In genomic region chr15:56731571-56731970, GRCh38 we compare ENCODE assay signal across 9 cellular contexts. TPM values are rescaled to one million over a fixed set of nuclear protein-coding genes. Genes with fewer than 3 reads are reported as not detected.
A peak's percentile ranks its signal among the peaks of the same experiment; 100 is the strongest.
DNase-seq lines count a peak whose midpoint lies in the region; ATAC-seq and TF ChIP-seq lines count a peak whose summit lies in the region.
"Had no signal": no experiment of that assay in that cellular context is flagged by ENCODE, and none has a peak within 500 bp of the region (broad histone marks: within the 10 kb centered on the region; RNA-seq: fewer than 3 reads in every experiment).

No MANE protein-coding gene starts in this region.

- H3K4me3 ChIP-seq in SK-N-MC (peak overlapping the region; percentile 95), esophagus squamous epithelium (peak overlapping the region in 3 of 4 donors; percentile 57 to 92 (median 74)), skeletal muscle cell (ENCODE audit: low read depth, low read length) (peak overlapping the region; percentile 60)

- H3K9me3 ChIP-seq in SK-N-MC (ENCODE audit: low read depth, low read length): no peaks in the 10 kb centered on the region
- H3K9me3 ChIP-seq in esophagus squamous epithelium: no peaks in the 10 kb centered on the region

- no peak for TF ChIP-seq POLR2A in esophagus squamous epithelium (IDR thresholded peaks at IDR 0.05)

- peaks cover 9 to 71% (median 21%) of the 10 kb centered on the region in 3 donors for H3K4me1 ChIP-seq in esophagus squamous epithelium

- peaks cover 2% of the 10 kb centered on the region for H3K9me3 Mint-ChIP-seq in Calu3 (ENCODE audit: low read depth, unreplicated experiment)

- no TSS peak for BruUV-seq in Calu3 (replicated peaks; lab: Mats Ljungman, UMichigan)

- H3K4me1 Mint-ChIP-seq in Calu3 (ENCODE audit: low read depth, unreplicated experiment): peaks cover 9% of the 10 kb centered on the region

- H3K27ac Mint-ChIP-seq in Calu3 (ENCODE audit: unreplicated experiment): no peak overlapping the region

- H3K27me3 ChIP-seq in esophagus squamous epithelium: no peaks in the 10 kb centered on the region

- intact Hi-C loops in Calu3 (cut with micrococcal nuclease; ENCODE audit: unreplicated experiment): loop anchor here (5.0 to 10.0 kb wide), 3 partner anchors 61 to 237 kb away; no protein-coding TSS in a partner anchor
- intact Hi-C loops in esophagus squamous epithelium (cut with DNase I): no loop called here

- 57 to 72% methylated on average over 8 of the region's 8 CpGs for WGBS in esophagus squamous epithelium, 2 donors

- peak overlapping the region; percentile 93 for H3K4me3 Mint-ChIP-seq in Calu3 (ENCODE audit: low read depth, unreplicated experiment)

- H3K27ac ChIP-seq in SK-N-MC: no peak overlapping the region
- peak overlapping the region; percentile 89 to 98 (median 94) for H3K27ac ChIP-seq in esophagus squamous epithelium

- ATAC-seq in HG02840 (IDR thresholded peaks at IDR 0.05; ENCODE audit: low FRiP score, unreplicated experiment) (no peak), HG02623 (IDR thresholded peaks at IDR 0.05; ENCODE audit: unreplicated experiment) (no peak)

- DNase-seq in Calu3: no peak
- DNase-seq in SK-N-MC (ENCODE audit: low read depth, low spot score): no peak
- no peak for DNase-seq in esophagus squamous epithelium (lab: John Stamatoyannopoulos, UW)
- DNase-seq in skeletal muscle cell (ENCODE audit: low read depth): no peak
- no peak for DNase-seq in retina
- no peak for DNase-seq in DMS114 treated with DMSO at 0.1 percent for 48 hours (lab: John Stamatoyannopoulos, UW; ENCODE audit: unreplicated experiment)
- DNase-seq: activated CD4-positive, alpha-beta T cell treated with anti-CD3 and anti-CD28 coated beads, Interleukin-2, amount 50 U/mL, for 4 hours had no signal

- CTCF ChIA-PET in Calu3 (lab: Charles Lee): interaction anchor here (0.7 kb wide), 1 partner anchor 294 kb away, joined by 6 read pairs; no protein-coding TSS in a partner anchor

- TF ChIP-seq CTCF in Calu3 (IDR thresholded peaks at IDR 0.05; ENCODE audit: unreplicated experiment) (no peak), esophagus squamous epithelium (IDR thresholded peaks at IDR 0.05) (no peak)

- H3K36me3 ChIP-seq in SK-N-MC (ENCODE audit: insufficient read depth, low read length) (peaks cover 30% of the 10 kb centered on the region), esophagus squamous epithelium (no peaks in the 10 kb centered on the region)

- H3K27me3 Mint-ChIP-seq in Calu3 (ENCODE audit: unreplicated experiment): no peaks in the 10 kb centered on the region

- peaks cover 37% of the 10 kb centered on the region for H3K36me3 Mint-ChIP-seq in Calu3 (ENCODE audit: insufficient read depth, unreplicated experiment)

- H3K9ac ChIP-seq in SK-N-MC (ENCODE audit: insufficient read length): peak overlapping the region; percentile 97

RNA-seq across cellular contexts. Expression of gene ZNF280D, which starts 1.7 kb away (rescaled TPM):
- total RNA-seq in Calu3 (2022): 36.0 and 40.3 TPM in 2 replicates
- total RNA-seq in esophagus squamous epithelium: 10 to 100 TPM; 11.7 to 42.9 (median 15.1) TPM
